Comparison of ENCODE assay signal across 9 cellular contexts in genomic region chr2:237733677-237734300, GRCh38.
A peak's percentile ranks its signal among the peaks of the same experiment; 100 is the strongest.
DNase-seq lines count a peak whose midpoint lies in the region; ATAC-seq, FAIRE-seq and TF ChIP-seq lines count a peak whose summit lies in the region.
"Had no signal": no experiment of that assay in that cellular context is flagged by ENCODE, and none has a peak within 500 bp of the region (broad histone marks: within the 10 kb centered on the region; RNA-seq: fewer than 3 reads in every experiment).

No MANE protein-coding gene starts in this region.

- CTCF ChIA-PET in HEK293 (lab: Yijun Ruan, JAX) = interaction anchor here (0.6 to 6.2 kb wide), 5 partner anchors 12 to 221 kb away, joined by 3 to 35 read pairs (median 3); no protein-coding TSS in a partner anchor

- H3K27me3 ChIP-seq in NT2/D1 (ENCODE audit: insufficient read depth, insufficient read length) (no peaks in the 10 kb centered on the region), right cardiac atrium (ENCODE audit: control insufficient read depth, insufficient read depth) (no peaks in the 10 kb centered on the region), psoas muscle (ENCODE audit: insufficient read depth in 3 of 3, low read length in 2 of 3) (no peaks in the 10 kb centered on the region)

- intact Hi-C loops in right cardiac atrium (cut with DNase I) = loop anchor here in 1 of 4 donors (5.0 kb wide), 1 partner anchor 41 kb away; no protein-coding TSS in a partner anchor
- intact Hi-C loops in psoas muscle (cut with DNase I) = loop anchor here in 1 of 2 donors (5.0 kb wide), 1 partner anchor 41 kb away; no protein-coding TSS in a partner anchor

- FAIRE-seq in HTR-8/SVneo (lab: Jason Lieb, UNC) = no peak

- H3K4me1 ChIP-seq in HEK293 (ENCODE audit: control insufficient read depth, insufficient read depth, low read length) = peaks cover 21% of the 10 kb centered on the region
- peaks cover 17% of the 10 kb centered on the region for H3K4me1 ChIP-seq in NT2/D1 (ENCODE audit: insufficient read depth, insufficient read length)
- H3K4me1 ChIP-seq in right cardiac atrium (ENCODE audit: control insufficient read depth, insufficient read depth, low read length) = peaks cover 23% of the 10 kb centered on the region
- peaks cover 69% of the 10 kb centered on the region for H3K4me1 ChIP-seq in psoas muscle

- WGBS in right cardiac atrium = 40% methylated on average over 13 of the region's 13 CpGs
- WGBS in psoas muscle, 3 donors = 54 to 65% (median 59%) methylated on average over 13 of the region's 13 CpGs

- H3K4me3 ChIP-seq in HEK293 (ENCODE audit: low read depth, low read length) (no peak overlapping the region), NT2/D1 (ENCODE audit: insufficient read length, low read depth) (no peak overlapping the region), right cardiac atrium (ENCODE audit: low read length) (no peak overlapping the region), psoas muscle (peak overlapping the region; percentile 31)

- DNase-seq in NT2/D1 (ENCODE audit: low read depth, low spot score) (peak; percentile 28), right cardiac atrium (peak in 2 of 3 donors; percentile 63 to 67), psoas muscle (no peak), HTR-8/SVneo (ENCODE audit: insufficient read length, low spot score) (no peak), retina (no peak)
- DNase-seq: activated naive CD4-positive, alpha-beta T cell treated with anti-CD3 and anti-CD28 coated beads, Interleukin-2, amount 10 ng/mL, durations not matched to agents 7 days and 5 days had no signal

- H3K36me3 ChIP-seq in HEK293 (ENCODE audit: control insufficient read depth in 2 of 2, insufficient read depth in 1 of 2, low read length in 2 of 2) = peaks cover 0 to 13% of the 10 kb centered on the region in 2 experiments; a peak in 1 of 3 replicates
- H3K36me3 ChIP-seq in NT2/D1 (ENCODE audit: insufficient read depth, insufficient read length, low read length) = peaks cover 40% of the 10 kb centered on the region
- H3K36me3 ChIP-seq in psoas muscle (ENCODE audit: insufficient read depth in 1 of 2, low read depth in 1 of 2) = peaks cover 3 to 28% of the 10 kb centered on the region in 2 donors

- H3K27ac ChIP-seq in HEK293 (ENCODE audit: extremely low read depth, low read depth, low read length) (no peak overlapping the region), right cardiac atrium (ENCODE audit: low read length) (peak overlapping the region; percentile 57), psoas muscle (peak overlapping the region; percentile 83)

- POLR2A ChIA-PET in HEK293 (lab: Yijun Ruan, JAX) = no interaction called here

- TF ChIP-seq CTCF in HEK293 (tag by site-specific recombination; IDR thresholded peaks at IDR 0.05) (no peak), psoas muscle (IDR thresholded peaks at IDR 0.05) (no peak)

- H3K9ac ChIP-seq in NT2/D1 (ENCODE audit: insufficient read length, low read depth) = no peak overlapping the region

- no peaks in the 10 kb centered on the region for H3K9me3 ChIP-seq in HEK293 (ENCODE audit: control insufficient read depth, insufficient read depth, low read depth, low read length)
- H3K9me3 ChIP-seq in NT2/D1 (ENCODE audit: insufficient read depth, low read length) = no peaks in the 10 kb centered on the region
- H3K9me3 ChIP-seq in right cardiac atrium (ENCODE audit: control insufficient read depth, low read length) = no peaks in the 10 kb centered on the region
- H3K9me3 ChIP-seq in psoas muscle = no peaks in the 10 kb centered on the region

- ATAC-seq in right cardiac atrium (peak; percentile 23 to 45), psoas muscle (no peak), GM21515 (IDR thresholded peaks at IDR 0.05; ENCODE audit: unreplicated experiment) (no peak), GM18511 (IDR thresholded peaks at IDR 0.05; ENCODE audit: unreplicated experiment) (no peak)

TF ChIP-seq in HEK293, 187 proteins besides CTCF, POLR2A, EP300 and RAD21:
- TF ChIP-seq ZNF514 (tag by site-specific recombination; IDR thresholded peaks at IDR 0.05) (no peak), FEZF1 (tag by site-specific recombination; IDR thresholded peaks at IDR 0.05) (peak; percentile 15; the same call in 1 of the 2 replicates)

Comparison
In these comparisons a context has a peak if more than half of its experiments do, and no peak if none do; other contexts are left out.
1. DNase-seq: peak in NT2/D1 (single experiment) and right cardiac atrium (2 of 3); none in psoas muscle (0 of 2), HTR-8/SVneo (single experiment) and retina (single experiment).
2. ATAC-seq: peak in right cardiac atrium (2 of 2); none in psoas muscle (0 of 4), GM21515 (single experiment) and GM18511 (single experiment).